In the genomic region with DNA sequence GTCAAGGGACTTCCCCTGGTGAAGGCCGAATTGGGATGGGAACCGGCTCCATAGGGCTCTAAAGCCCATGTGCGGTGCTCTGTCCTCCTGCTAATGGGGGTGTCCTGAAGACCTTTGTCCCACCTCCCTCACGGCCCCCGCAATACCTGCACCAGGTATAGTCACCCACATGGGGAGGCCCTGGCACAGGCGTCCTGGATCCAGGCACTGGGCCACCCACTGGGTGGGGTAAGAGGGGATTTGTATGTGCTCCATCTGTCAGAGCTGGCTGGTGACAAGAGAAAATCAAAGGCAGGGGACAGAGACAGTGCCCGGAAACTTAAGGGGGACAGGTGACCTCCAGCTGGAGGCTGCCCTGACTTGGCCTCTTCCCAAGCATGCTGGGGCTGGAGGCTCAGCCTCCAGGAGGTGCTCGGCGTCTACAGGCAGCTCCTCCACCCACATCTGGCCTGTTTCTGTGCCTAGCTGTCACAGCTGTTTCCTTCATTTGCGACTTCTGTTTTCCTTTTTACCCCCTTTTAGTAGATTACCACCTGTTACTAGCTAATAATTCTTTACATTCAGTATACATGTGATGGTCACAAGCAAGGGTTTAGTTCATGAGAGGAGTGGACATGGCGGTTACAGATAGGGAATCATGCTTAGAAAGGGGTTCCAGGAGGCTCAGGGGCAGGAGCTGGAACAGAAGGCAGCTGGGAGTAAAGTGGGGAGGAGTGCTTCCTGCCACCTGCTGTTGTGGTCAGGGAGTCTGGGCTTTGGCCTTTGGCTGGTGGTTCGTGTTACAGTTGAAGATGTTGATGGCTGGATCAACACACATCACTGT, we compare ENCODE assay signal across 15 cellular contexts. TPM values are rescaled to one million over a fixed set of nuclear protein-coding genes. Genes with fewer than 3 reads are reported as not detected.
DNase-seq lines count a peak whose midpoint lies in the region; ATAC-seq, FAIRE-seq and TF ChIP-seq lines count a peak whose summit lies in the region.
"Had no signal": no experiment of that assay in that cellular context is flagged by ENCODE, and none has a peak within 500 bp of the region (broad histone marks: within the 10 kb centered on the region; RNA-seq: fewer than 3 reads in every experiment).

No MANE protein-coding gene starts in this region.

- peaks cover 0 to 5% of the 10 kb centered on the region in 2 experiments for H3K36me3 ChIP-seq in GM12878 (ENCODE audit: control insufficient read depth in 2 of 2, insufficient read depth in 2 of 2, low read length in 1 of 2)
- H3K36me3 ChIP-seq: ovary had no signal

- H3K9ac ChIP-seq in GM12878 (ENCODE audit: control insufficient read depth, insufficient read depth, low read length): no peak overlapping the region

- no peak overlapping the region for H2AFZ ChIP-seq in GM12878 (ENCODE audit: control insufficient read depth, low read depth, low read length)

- FAIRE-seq in GM12878 (lab: Jason Lieb, UNC): peak; percentile 27
- FAIRE-seq: HepG2 had no signal

- no peaks in the 10 kb centered on the region; the same call in 1 of the 2 replicates for H3K79me2 ChIP-seq in GM12878 (ENCODE audit: control insufficient read depth, insufficient read depth, low read length)

- WGBS in GM12878 (ENCODE audit: insufficient coverage, insufficient replicate concordance, low lambda C conversion rate, missing lambda C conversion rate): 92% methylated on average over 12 of the region's 12 CpGs

- intact Hi-C loops in left ventricle myocardium superior (cut with micrococcal nuclease) (no loop called here), Right ventricle myocardium inferior (cut with DNase I) (no loop called here), GM12878 (cut with micrococcal nuclease; ENCODE audit: unreplicated experiment) (no loop called here)

- POLR2A ChIA-PET in GM12878 (lab: Charles Lee): no interaction called here

- TF ChIP-seq EP300 in GM12878 (IDR thresholded peaks at IDR 0.05; ENCODE audit: borderline replicate concordance in 1 of 2, control insufficient read depth in 1 of 2, low read depth in 2 of 2, low read length in 2 of 2): no peak

- RAD21 ChIA-PET in GM12878 (lab: Charles Lee; ENCODE audit: unreplicated experiment): no interaction called here

- H3K36me3 Mint-ChIP-seq in chondrocyte (ENCODE audit: low read depth): no peaks in the 10 kb centered on the region

- H3K4me3 Mint-ChIP-seq in chondrocyte (ENCODE audit: unreplicated experiment): no peak overlapping the region
- H3K4me3 Mint-ChIP-seq: memory B cell had no signal

- no peaks in the 10 kb centered on the region for H3K4me1 ChIP-seq in GM12878 (ENCODE audit: control insufficient read depth, insufficient read depth, low read length)

- H3K27me3 ChIP-seq in GM12878 (replicated peaks in 1 of 2; ENCODE audit: control insufficient read depth in 2 of 2, insufficient read depth in 2 of 2, low read length in 1 of 2): no peaks in the 10 kb centered on the region
- H3K27me3 ChIP-seq: ovary had no signal

- peak; percentile 69 for ATAC-seq in left ventricle myocardium superior
- no peak for ATAC-seq in Right ventricle myocardium inferior
- ATAC-seq in GM12878: no peak
- ATAC-seq in GM18867 (IDR thresholded peaks at IDR 0.05; ENCODE audit: unreplicated experiment): no peak
- ATAC-seq in HG02885 (IDR thresholded peaks at IDR 0.05; ENCODE audit: poor library complexity, unreplicated experiment): no peak
- ATAC-seq: HepG2 had no signal

- peaks cover 29% of the 10 kb centered on the region for H3K4me1 Mint-ChIP-seq in chondrocyte (ENCODE audit: low read depth)
- H3K4me1 Mint-ChIP-seq: memory B cell had no signal

- CTCF ChIA-PET in GM12878 (lab: Yijun Ruan, JAX): no interaction called here

- H3K9me3 ChIP-seq in GM12878 (replicated peaks; ENCODE audit: control insufficient read depth, insufficient read depth, low read length): no peaks in the 10 kb centered on the region
- H3K9me3 ChIP-seq: ovary had no signal

- SMC1A ChIA-PET in GM12878 (lab: Charles Lee; ENCODE audit: uncharacterized antibody, unreplicated experiment): no interaction called here

- H3K4me3 ChIP-seq in GM12878: no peak overlapping the region
- H3K4me3 ChIP-seq: ovary had no signal

- peaks cover 2% of the 10 kb centered on the region for H3K27me3 Mint-ChIP-seq in chondrocyte (ENCODE audit: low read depth)
- H3K27me3 Mint-ChIP-seq: memory B cell had no signal

- no peak overlapping the region for H3K27ac Mint-ChIP-seq in chondrocyte (ENCODE audit: unreplicated experiment)
- H3K27ac Mint-ChIP-seq: memory B cell had no signal

- BruUV-seq in GM12878 (replicated peaks; lab: Mats Ljungman, UMichigan): no TSS peak

- no peak for TF ChIP-seq RAD21 in GM12878 (IDR thresholded peaks at IDR 0.05; ENCODE audit: insufficient read depth, low read depth, low read length)

- H3K9me3 Mint-ChIP-seq in chondrocyte (ENCODE audit: low read depth): no peaks in the 10 kb centered on the region

- DNase-seq in left ventricle myocardium superior (no peak), Right ventricle myocardium inferior (ENCODE audit: missing footprints) (no peak), NCI-H187 (lab: John Stamatoyannopoulos, UW) (peak; percentile 9 to 18), GM12878 (ENCODE audit: low read depth, low spot score) (no peak), chondrocyte (ENCODE audit: low spot score) (no peak), NCI-H1694 treated with DMSO at 0.1 percent for 48 hours (lab: John Stamatoyannopoulos, UW) (no peak)
- DNase-seq: activated CD4-positive, alpha-beta T cell treated with anti-CD3 and anti-CD28 coated beads, Interleukin-2, amount 50 U/mL, for 1 hour; activated gamma-delta T cell; ovary; stimulated activated CD4-positive, alpha-beta T cell treated with anti-CD3 and anti-CD28 coated beads, Interleukin-2, amount 100 ng/mL, for 24 hours; stimulated activated naive CD4-positive, alpha-beta T cell had no signal

- TF ChIP-seq CTCF in GM12878 (IDR thresholded peaks at IDR 0.05 in 2 of 3, conservative IDR thresholded peaks at IDR 0.05 in 1 of 3; ENCODE audit: control insufficient read depth in 2 of 3, extremely low read depth in 1 of 3, insufficient read depth in 1 of 3, low read depth in 3 of 3, low read length in 3 of 3) (no peak), chondrocyte (IDR thresholded peaks at IDR 0.05) (no peak)

- no peak overlapping the region for H3K27ac ChIP-seq in GM12878 (ENCODE audit: control insufficient read depth, insufficient read depth)
- H3K27ac ChIP-seq: ovary had no signal

- no peak overlapping the region for H3K4me2 ChIP-seq in GM12878 (ENCODE audit: control insufficient read depth, insufficient read depth)

- H4K20me1 ChIP-seq in GM12878 (ENCODE audit: control insufficient read depth, insufficient read depth): no peaks in the 10 kb centered on the region

- TF ChIP-seq POLR2A in GM12878 (IDR thresholded peaks at IDR 0.05; ENCODE audit: low read depth, low read length): no peak

- in situ Hi-C loops in GM12878 (cut with MboI): no loop called here

TF ChIP-seq in GM12878, 131 proteins besides CTCF, POLR2A, EP300 and RAD21:
- TF ChIP-seq TCF3 (IDR thresholded peaks at IDR 0.05; ENCODE audit: borderline replicate concordance, insufficient read depth, low read depth, low read length) (0 out of 2 replicates have a peak, but pooled peaks have one; percentile 19), RELA (IDR thresholded peaks at IDR 0.05; ENCODE audit: borderline replicate concordance, partially characterized antibody) (no peak), SMAD5 (IDR thresholded peaks at IDR 0.05; ENCODE audit: low read depth) (no peak), YBX1 (IDR thresholded peaks at IDR 0.05) (no peak), KAT2A (conservative IDR thresholded peaks at IDR 0.05; ENCODE audit: control insufficient read depth, low read depth, low read length) (no peak)
TF ChIP-seq in GM12878: peak in this region for 1.

RNA-seq across cellular contexts. Expression of a gene that starts 2.3 kb away (rescaled TPM):
- total RNA-seq in left ventricle myocardium superior (0.12 TPM), Right ventricle myocardium inferior (not detected), GM12878 (2014; rRNA removed) (1.6 and 1.9 TPM in 2 replicates), GM12878 (2014; rRNA removed; fragmentation: Illumina TruSeq; extraction: Trizol) (1.2 and 1.4 TPM in 2 replicates), GM12878 (2021) (1.3 and 1.7 TPM in 2 replicates), chondrocyte (not detected in 3 replicates)
- 3.6 and 4.0 TPM in 2 replicates for total RNA-seq in GM12878 (2013; cell fraction: nucleolus; rRNA removed)
- 0.34 TPM for polyA plus RNA-seq in GM12878 (2011; ENCODE audit: low read depth)
- polyA plus RNA-seq in GM12878 (2011; rRNA removed) (2.3 and 2.5 TPM in 2 replicates), GM12878 (2014; fragmentation: Illumina TruSeq; extraction: Trizol) (1.8 and 1.9 TPM in 2 replicates), GM12878 (2014; fragmentation: Nextera tagmentation; extraction: Ambion mirVana) (under 1 TPM; 0.66 to 0.68 TPM), GM12878 (2014; rRNA removed) (1.5 TPM in 2 replicates), GM12878 (2016; fragmentation: Nextera tagmentation; extraction: Ambion mirVana) (under 1 TPM; 0.67 to 0.78 TPM)
- polyA plus RNA-seq in GM12878 (2011; cell fraction: cytosol; rRNA removed): 1.2 and 1.4 TPM in 2 replicates
- polyA plus RNA-seq in GM12878 (2011; cell fraction: nucleus; rRNA removed): 6.2 and 6.7 TPM in 2 replicates
- polyA plus RNA-seq in GM12878 (2012): 0.49 and 0.88 TPM in 2 replicates
- 1.3 and 1.8 TPM in 2 replicates for polyA minus RNA-seq in GM12878 (2011; rRNA and poly(A)+ RNA removed)
- polyA minus RNA-seq in GM12878 (2011; cell fraction: cytosol; rRNA and poly(A)+ RNA removed): not detected in 2 replicates
- 2.4 and 2.9 TPM in 2 replicates for polyA minus RNA-seq in GM12878 (2011; cell fraction: nucleus; rRNA and poly(A)+ RNA removed)

RNA-seq across cellular contexts. Expression of a gene that starts 31.4 kb away (rescaled TPM):
- 0.47 TPM for total RNA-seq in left ventricle myocardium superior
- 1.0 TPM for total RNA-seq in Right ventricle myocardium inferior
- total RNA-seq in GM12878 (2013; cell fraction: nucleolus; rRNA removed): 18.6 and 20.7 TPM in 2 replicates
- total RNA-seq in GM12878 (2014; rRNA removed): 7.2 and 8.6 TPM in 2 replicates
- total RNA-seq in GM12878 (2014; rRNA removed; fragmentation: Illumina TruSeq; extraction: Trizol): 6.1 and 6.2 TPM in 2 replicates
- total RNA-seq in GM12878 (2021): 4.6 and 6.8 TPM in 2 replicates
- 13.3 TPM for polyA plus RNA-seq in GM12878 (2011; ENCODE audit: low read depth)
- polyA plus RNA-seq in GM12878 (2011; rRNA removed): 7.9 and 8.5 TPM in 2 replicates
- polyA plus RNA-seq in GM12878 (2011; cell fraction: cytosol; rRNA removed): 5.0 and 7.7 TPM in 2 replicates
- polyA plus RNA-seq in GM12878 (2011; cell fraction: nucleus; rRNA removed): 14.0 and 15.8 TPM in 2 replicates
- 9.2 and 9.5 TPM in 2 replicates for polyA plus RNA-seq in GM12878 (2012)
- 4.3 and 7.3 TPM in 2 replicates for polyA plus RNA-seq in GM12878 (2014; fragmentation: Illumina TruSeq; extraction: Trizol)
- polyA plus RNA-seq in GM12878 (2014; fragmentation: Nextera tagmentation; extraction: Ambion mirVana): 10 to 100 TPM; 13.3 to 15.3 TPM
- 11.6 and 12.3 TPM in 2 replicates for polyA plus RNA-seq in GM12878 (2014; rRNA removed)
- 1 to 10 TPM; 4.8 to 6.6 TPM for polyA plus RNA-seq in GM12878 (2016; fragmentation: Nextera tagmentation; extraction: Ambion mirVana)
- polyA minus RNA-seq in GM12878 (2011; rRNA and poly(A)+ RNA removed): 1.2 and 3.7 TPM in 2 replicates
- polyA minus RNA-seq in GM12878 (2011; cell fraction: cytosol; rRNA and poly(A)+ RNA removed): 5.4 TPM in 1 of 2 replicates, not detected in the other
- 3.9 and 6.9 TPM in 2 replicates for polyA minus RNA-seq in GM12878 (2011; cell fraction: nucleus; rRNA and poly(A)+ RNA removed)
- not detected in 3 replicates for total RNA-seq in chondrocyte

Comparison
In these comparisons a context has a peak if more than half of its experiments do, and no peak if none do; other contexts are left out.
1. DNase-seq: peak in NCI-H187 (2 of 2); none in left ventricle myocardium superior (single experiment), Right ventricle myocardium inferior (single experiment), GM12878 (single experiment), chondrocyte (single experiment) and NCI-H1694 treated with DMSO at 0.1 percent for 48 hours (single experiment).